ENCODE assay signal across 8 cellular contexts in genomic region chrX:149962859-149963757, GRCh38. TPM values are rescaled to one million over a fixed set of nuclear protein-coding genes. Genes with fewer than 3 reads are reported as not detected.
DNase-seq lines count a peak whose midpoint lies in the region; ATAC-seq and TF ChIP-seq lines count a peak whose summit lies in the region.

No MANE protein-coding gene starts in this region.

- H3K79me2 ChIP-seq in GM23338 (replicated peaks; ENCODE audit: insufficient read depth): no peaks in the 10 kb centered on the region

- no peaks in the 10 kb centered on the region for H3F3A ChIP-seq in GM23338 (replicated peaks; ENCODE audit: low read depth)

- no peaks in the 10 kb centered on the region for H4K20me1 ChIP-seq in GM23338 (replicated peaks; ENCODE audit: insufficient read depth)

- peak; percentile 36 for DNase-seq in activated CD4-positive, alpha-beta T cell treated with anti-CD3 and anti-CD28 coated beads for 48 hours
- DNase-seq in activated CD4-positive, alpha-beta T cell treated with anti-CD3 and anti-CD28 coated beads, Interleukin-2, amount 50 U/mL, for 4 hours: no peak
- DNase-seq in GM23338 (ENCODE audit: low spot score) (peak; percentile 61), NCI-H1694 (lab: John Stamatoyannopoulos, UW) (peak; percentile 56), fibroblast of the aortic adventitia (ENCODE audit: low read depth) (peak; percentile 67), omental fat pad (ENCODE audit: low spot score) (no peak)
- peak; percentile 15 to 23 for DNase-seq in activated CD4-positive, alpha-beta T cell treated with anti-CD3 and anti-CD28 coated beads, Interleukin-2, amount 50 U/mL, for 48 hours

- H3K9me2 ChIP-seq in GM23338 (ENCODE audit: insufficient read depth): no peaks in the 10 kb centered on the region

- H3K27ac Mint-ChIP-seq in GM23338: peak overlapping the region; percentile 41

- no peaks in the 10 kb centered on the region for H3K27me3 ChIP-seq in GM23338 (ENCODE audit: insufficient read depth)

- peaks cover 15% of the 10 kb centered on the region; the same call in 2 of the 3 replicates for H3K36me3 Mint-ChIP-seq in GM23338 (ENCODE audit: low read depth)

- H3K9me3 Mint-ChIP-seq in GM23338: no peaks in the 10 kb centered on the region

- ATAC-seq in GM23338: peak; percentile 90
- peak; percentile 54 for ATAC-seq in omental fat pad (ENCODE audit: low FRiP score)
- no peak for ATAC-seq in HG03457 (IDR thresholded peaks at IDR 0.05; ENCODE audit: unreplicated experiment)

- H3K4me3 ChIP-seq in GM23338 (no peak overlapping the region), fibroblast of the aortic adventitia (ENCODE audit: low read depth, low read length) (no peak overlapping the region)

- H3K4me3 Mint-ChIP-seq in GM23338: no peak overlapping the region

- no peaks in the 10 kb centered on the region for H3K36me3 ChIP-seq in GM23338 (ENCODE audit: insufficient read depth)

- H3K4me2 ChIP-seq in GM23338: no peak overlapping the region

- no peak overlapping the region for H3K27ac ChIP-seq in GM23338 (ENCODE audit: low read depth)

- H3K4me1 ChIP-seq in GM23338 (ENCODE audit: insufficient read depth): no peaks in the 10 kb centered on the region

- no peak overlapping the region for H2AFZ ChIP-seq in GM23338

- H3K4me1 Mint-ChIP-seq in GM23338: peaks cover 2% of the 10 kb centered on the region; the same call in 2 of the 3 replicates

- H3K27me3 Mint-ChIP-seq in GM23338 (ENCODE audit: insufficient read depth, low read depth, poor library complexity): no peaks in the 10 kb centered on the region

- TF ChIP-seq CTCF in GM23338 (conservative IDR thresholded peaks at IDR 0.05; ENCODE audit: low read depth in 2 of 2) (peak; percentile 53 to 81), fibroblast of the aortic adventitia (IDR thresholded peaks at IDR 0.05; ENCODE audit: insufficient read depth, low read length) (peak; percentile 70), omental fat pad (IDR thresholded peaks at IDR 0.05) (no peak)

TF ChIP-seq in GM23338, 12 proteins besides CTCF, POLR2A, EP300 and RAD21 (continues in another document):
- TF ChIP-seq ZNF114 (CRISPR knock-in tag; IDR thresholded peaks at IDR 0.05) (no peak), ZNF331 (CRISPR knock-in tag; IDR thresholded peaks at IDR 0.05; ENCODE audit: low read depth) (no peak), CREB1 (CRISPR knock-in tag; IDR thresholded peaks at IDR 0.05; ENCODE audit: low read depth) (no peak), EZH2 (IDR thresholded peaks at IDR 0.05; ENCODE audit: low read depth, unreplicated experiment) (no peak), POLR2AphosphoS5 (IDR thresholded peaks at IDR 0.05; ENCODE audit: low read depth) (no peak), NANOG (IDR thresholded peaks at IDR 0.05; ENCODE audit: borderline replicate concordance) (no peak), REST (IDR thresholded peaks at IDR 0.05; ENCODE audit: unreplicated experiment) (no peak), JUNB (IDR thresholded peaks at IDR 0.05; ENCODE audit: unreplicated experiment) (no peak), EZH2phosphoT487 (IDR thresholded peaks at IDR 0.05; ENCODE audit: unreplicated experiment) (no peak), STAT1 (IDR thresholded peaks at IDR 0.05; ENCODE audit: unreplicated experiment) (no peak), ZNF462 (CRISPR knock-in tag; IDR thresholded peaks at IDR 0.05) (no peak)

RNA-seq across cellular contexts. Expression of gene EOLA2, which starts 24.8 kb away (rescaled TPM):
- 23.0 and 25.1 TPM in 2 replicates for total RNA-seq in GM23338 (2014; rRNA removed; shearing (Covaris generic))
- 22.1 and 24.4 TPM in 2 replicates for polyA plus RNA-seq in GM23338 (2016; fragmentation: Nextera tagmentation; extraction: Ambion mirVana)
- total RNA-seq in fibroblast of the aortic adventitia (ENCODE audit: low replicate concordance) (15.5 and 21.8 TPM in 2 replicates), omental fat pad (10 to 100 TPM; 16.2 to 42.7 (median 24.0) TPM)

RNA-seq across cellular contexts. Expression of gene HSFX4, which starts 33.7 kb away (rescaled TPM):
- not detected in 2 replicates for total RNA-seq in GM23338 (2014; rRNA removed; shearing (Covaris generic))
- not detected in 2 replicates for polyA plus RNA-seq in GM23338 (2016; fragmentation: Nextera tagmentation; extraction: Ambion mirVana)
- total RNA-seq in fibroblast of the aortic adventitia (ENCODE audit: low replicate concordance): not detected in 2 replicates
- not detected for total RNA-seq in omental fat pad

Comparison
In these comparisons a context has a peak if more than half of its experiments do, and no peak if none do; other contexts are left out.
1. DNase-seq: peak in activated CD4-positive, alpha-beta T cell treated with anti-CD3 and anti-CD28 coated beads for 48 hours (single experiment), GM23338 (single experiment), NCI-H1694 (single experiment), activated CD4-positive, alpha-beta T cell treated with anti-CD3 and anti-CD28 coated beads, Interleukin-2, amount 50 U/mL, for 48 hours (2 of 2) and fibroblast of the aortic adventitia (single experiment); none in activated CD4-positive, alpha-beta T cell treated with anti-CD3 and anti-CD28 coated beads, Interleukin-2, amount 50 U/mL, for 4 hours (0 of 2) and omental fat pad (single experiment).
2. CTCF ChIP-seq: peak in GM23338 (2 of 2) and fibroblast of the aortic adventitia (single experiment); none in omental fat pad (0 of 3).